8 cellular contexts compared by ENCODE assay signal in genomic region chrX:130575831-130576404, GRCh38.
A peak's percentile ranks its signal among the peaks of the same experiment; 100 is the strongest.
DNase-seq lines count a peak whose midpoint lies in the region; ATAC-seq lines count a peak whose summit lies in the region.

No MANE protein-coding gene starts in this region.

- no peaks in the 10 kb centered on the region for H3K36me3 Mint-ChIP-seq in CD4-positive, alpha-beta memory T cell

- no peaks in the 10 kb centered on the region for H3K36me3 ChIP-seq in CD4-positive, alpha-beta memory T cell (ENCODE audit: insufficient read depth, low read length)

- intact Hi-C loops in CD4-positive, alpha-beta memory T cell (cut with micrococcal nuclease), result no loop called here

- no peaks in the 10 kb centered on the region for H3K4me1 ChIP-seq in CD4-positive, alpha-beta memory T cell (ENCODE audit: insufficient read depth, low read length)

- no peaks in the 10 kb centered on the region for H3K27me3 ChIP-seq in CD4-positive, alpha-beta memory T cell (ENCODE audit: insufficient read depth, low read length)

- peak; percentile 65 for ATAC-seq in GM18519 (IDR thresholded peaks at IDR 0.05; ENCODE audit: low FRiP score, unreplicated experiment)
- ATAC-seq in HG03103 (IDR thresholded peaks at IDR 0.05; ENCODE audit: low read depth, unreplicated experiment), result peak; percentile 73

- H3K9me3 ChIP-seq in CD4-positive, alpha-beta memory T cell (ENCODE audit: control insufficient read depth in 1 of 2, low read length in 2 of 2), result no peaks in the 10 kb centered on the region

- peaks cover 0 to 3% (median under 1%) of the 10 kb centered on the region in 4 donors for H3K4me1 Mint-ChIP-seq in CD4-positive, alpha-beta memory T cell

- H3K9me3 Mint-ChIP-seq in CD4-positive, alpha-beta memory T cell, result peaks cover 0 to 3% (median 0%) of the 10 kb centered on the region in 8 donors

- no peak overlapping the region for H3K27ac Mint-ChIP-seq in CD4-positive, alpha-beta memory T cell

- CTCF ChIA-PET in CD4-positive, alpha-beta memory T cell (lab: Charles Lee; ENCODE audit: partially characterized antibody), result interaction anchor here (1.2 to 1.6 kb wide), 4 partner anchors 36 to 341 kb away, joined by 3 to 5 read pairs (median 4); no protein-coding TSS in a partner anchor

- POLR2A ChIA-PET in CD4-positive, alpha-beta memory T cell (lab: Charles Lee; ENCODE audit: partially characterized antibody), result no interaction called here

- peaks cover 0 to 2% of the 10 kb centered on the region in 2 donors for H3K27me3 Mint-ChIP-seq in CD4-positive, alpha-beta memory T cell

- no peak overlapping the region for H3K27ac ChIP-seq in CD4-positive, alpha-beta memory T cell (ENCODE audit: low read depth, low read length)

- no peak overlapping the region for H3K4me3 ChIP-seq in CD4-positive, alpha-beta memory T cell (ENCODE audit: low read length in 2 of 2)

- peak in 3 of 5 donors; percentile 0 to 5 (median 1) for DNase-seq in CD4-positive, alpha-beta memory T cell
- DNase-seq in RPMI8226, result peak; percentile 23
- peak; percentile 55 for DNase-seq in dedifferentiated amniotic fluid mesenchymal stem cell (ENCODE audit: extremely low spot score)
- peak; percentile 41 for DNase-seq in midbrain (lab: John Stamatoyannopoulos, UW)
- no peak for DNase-seq in NCI-H345 (lab: John Stamatoyannopoulos, UW)
- DNase-seq in ecto neural progenitor cell (ENCODE audit: low spot score), result no peak

- H3K4me3 Mint-ChIP-seq in CD4-positive, alpha-beta memory T cell, result no peak overlapping the region

Comparison
In these comparisons a context has a peak if more than half of its experiments do, and no peak if none do; other contexts are left out.
1. DNase-seq: peak in CD4-positive, alpha-beta memory T cell (3 of 5), RPMI8226 (single experiment), dedifferentiated amniotic fluid mesenchymal stem cell (single experiment) and midbrain (single experiment); none in NCI-H345 (single experiment) and ecto neural progenitor cell (single experiment).